Comparison of ENCODE assay signal across 9 cellular contexts in the genomic region with DNA sequence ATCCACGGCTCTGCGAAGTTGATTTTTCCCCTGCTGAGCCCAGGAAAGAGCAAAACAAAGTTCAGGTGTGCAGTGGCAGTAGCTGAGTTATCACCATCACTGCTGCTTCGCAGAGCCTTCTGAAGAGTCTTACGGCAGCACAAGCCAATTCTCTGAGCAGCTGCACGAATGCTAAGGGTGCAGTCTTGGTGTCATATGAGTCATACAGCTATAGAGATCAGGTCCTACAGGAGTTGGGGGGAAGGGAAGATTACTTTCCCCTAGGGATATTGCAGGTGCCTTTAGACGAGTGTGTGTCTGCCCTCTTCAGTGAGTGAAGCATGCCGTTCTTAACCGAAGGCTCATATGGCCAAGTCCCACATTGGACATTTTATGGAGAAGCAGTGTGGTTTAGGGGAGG.
DNase-seq lines count a peak whose midpoint lies in the region; ATAC-seq and TF ChIP-seq lines count a peak whose summit lies in the region.
"Had no signal": no experiment of that assay in that cellular context is flagged by ENCODE, and none has a peak within 500 bp of the region (broad histone marks: within the 10 kb centered on the region; RNA-seq: fewer than 3 reads in every experiment).

No MANE protein-coding gene starts in this region.

- peak overlapping the region; percentile 95 for H3K4me2 ChIP-seq in OCI-LY3 (ENCODE audit: low read length)

- TF ChIP-seq EP300 in sigmoid colon (IDR thresholded peaks at IDR 0.05) (no peak), upper lobe of left lung (IDR thresholded peaks at IDR 0.05) (no peak)

- TF ChIP-seq CTCF in OCI-LY3 (IDR thresholded peaks at IDR 0.05; ENCODE audit: low read depth, low read length) (no peak), sigmoid colon (IDR thresholded peaks at IDR 0.05) (no peak), upper lobe of left lung (IDR thresholded peaks at IDR 0.05) (no peak)

- H3K27me3 ChIP-seq in OCI-LY3 (ENCODE audit: low read depth, low read length) (peaks cover 18% of the 10 kb centered on the region), sigmoid colon (no peaks in the 10 kb centered on the region), upper lobe of left lung (no peaks in the 10 kb centered on the region)

- 66 to 93% methylated on average over 8 of the region's 8 CpGs for WGBS in sigmoid colon, 2 donors
- WGBS in upper lobe of left lung, 2 donors: 88 to 96% methylated on average over 6 to 8 of the region's 8 CpGs

- TF ChIP-seq POLR2A in sigmoid colon (IDR thresholded peaks at IDR 0.05) (no peak), upper lobe of left lung (IDR thresholded peaks at IDR 0.05) (no peak)

- H2AFZ ChIP-seq in OCI-LY3 (ENCODE audit: low read depth, low read length): no peak overlapping the region

- peaks cover 77% of the 10 kb centered on the region for H3K4me1 ChIP-seq in OCI-LY3 (ENCODE audit: low read length)
- H3K4me1 ChIP-seq in sigmoid colon: peaks cover 0 to 11% (median 5%) of the 10 kb centered on the region in 4 donors
- H3K4me1 ChIP-seq in upper lobe of left lung: peaks cover 0 to 22% (median 15%) of the 10 kb centered on the region in 4 donors

- DNase-seq in CD1c-positive myeloid dendritic cell (ENCODE audit: extremely low spot score) (peak; percentile 34), sigmoid colon (no peak), occipital lobe (lab: John Stamatoyannopoulos, UW) (no peak), upper lobe of left lung (no peak), inferior parietal cortex (ENCODE audit: extremely low spot score) (no peak)

- no peaks in the 10 kb centered on the region for H3K79me2 ChIP-seq in OCI-LY3 (ENCODE audit: low read length)

- ATAC-seq in GM19023 (IDR thresholded peaks at IDR 0.05; ENCODE audit: unreplicated experiment) (peak; percentile 37), HG02970 (IDR thresholded peaks at IDR 0.05; ENCODE audit: low FRiP score, unreplicated experiment) (peak; percentile 33), upper lobe of left lung (ENCODE audit: low FRiP score in 2 of 2) (no peak)

- peak overlapping the region; percentile 34; the same call in 1 of the 2 replicates for H3K9ac ChIP-seq in OCI-LY3 (ENCODE audit: low read length)

- H4K20me1 ChIP-seq in OCI-LY3 (ENCODE audit: insufficient read depth, low read length): no peaks in the 10 kb centered on the region

- intact Hi-C loops in sigmoid colon (cut with DNase I): no loop called here

- H3K4me3 ChIP-seq in OCI-LY3 (ENCODE audit: low read length): peak overlapping the region; percentile 70
- no peak overlapping the region for H3K4me3 ChIP-seq in sigmoid colon
- no peak overlapping the region for H3K4me3 ChIP-seq in upper lobe of left lung

- H3K9me3 ChIP-seq in OCI-LY3 (ENCODE audit: insufficient read depth, low read length) (no peaks in the 10 kb centered on the region), sigmoid colon (no peaks in the 10 kb centered on the region), upper lobe of left lung (no peaks in the 10 kb centered on the region)

- H3K27ac ChIP-seq in OCI-LY3 (ENCODE audit: low read length) (peak overlapping the region; percentile 65), sigmoid colon (no peak overlapping the region), upper lobe of left lung (no peak overlapping the region)
- H3K27ac ChIP-seq: VCaP had no signal

- H3K36me3 ChIP-seq in OCI-LY3 (replicated peaks; ENCODE audit: low read depth, low read length): no peaks in the 10 kb centered on the region
- peaks cover 0 to 11% (median 0%) of the 10 kb centered on the region in 4 donors for H3K36me3 ChIP-seq in sigmoid colon
- H3K36me3 ChIP-seq in upper lobe of left lung: peaks cover 0 to 18% (median 10%) of the 10 kb centered on the region in 4 donors

Comparison
In these comparisons a context has a peak if more than half of its experiments do, and no peak if none do; other contexts are left out.
1. ATAC-seq: peak in GM19023 (single experiment) and HG02970 (single experiment); none in upper lobe of left lung (0 of 2).